17 cellular contexts compared by ENCODE assay signal in genomic region chr4:182825786-182826185, GRCh38.
DNase-seq lines count a peak whose midpoint lies in the region; ATAC-seq and TF ChIP-seq lines count a peak whose summit lies in the region.
"Had no signal": no experiment of that assay in that cellular context is flagged by ENCODE, and none has a peak within 500 bp of the region (broad histone marks: within the 10 kb centered on the region; RNA-seq: fewer than 3 reads in every experiment).

No MANE protein-coding gene starts in this region.

- peak overlapping the region; percentile 6 for H3K9ac ChIP-seq in ES-I3 (ENCODE audit: low read depth, low read length)
- H3K9ac ChIP-seq: SK-N-SH had no signal

- H3K9me3 ChIP-seq in ES-I3 (ENCODE audit: control insufficient read depth, insufficient read depth, low read length): no peaks in the 10 kb centered on the region
- no peaks in the 10 kb centered on the region for H3K9me3 ChIP-seq in CD4-positive, alpha-beta T cell (ENCODE audit: control insufficient read depth, low read length)
- H3K9me3 ChIP-seq in prostate gland: no peaks in the 10 kb centered on the region
- H3K9me3 ChIP-seq: SK-N-SH had no signal

- H3K36me3 ChIP-seq in ES-I3 (ENCODE audit: insufficient read depth, low read length) (no peaks in the 10 kb centered on the region), prostate gland (no peaks in the 10 kb centered on the region)

- no peak overlapping the region for H3K27ac ChIP-seq in CD4-positive, alpha-beta T cell (ENCODE audit: low read depth, low read length)
- H3K27ac ChIP-seq in prostate gland: no peak overlapping the region

- TF ChIP-seq POLR2A in prostate gland (IDR thresholded peaks at IDR 0.05): no peak

- H3K27me3 Mint-ChIP-seq in glutamatergic neuron (ENCODE audit: unreplicated experiment): peaks cover 4% of the 10 kb centered on the region
- H3K27me3 Mint-ChIP-seq in CD4-positive, alpha-beta T cell: peaks cover 22% of the 10 kb centered on the region

- TF ChIP-seq CTCF in glutamatergic neuron (IDR thresholded peaks at IDR 0.05; ENCODE audit: partially characterized antibody, unreplicated experiment) (no peak), prostate gland (IDR thresholded peaks at IDR 0.05) (no peak)
- no peak for TF ChIP-seq CTCF in CD4-positive, alpha-beta T cell (IDR thresholded peaks at IDR 0.05)

- no peak overlapping the region for H3K4me3 Mint-ChIP-seq in glutamatergic neuron (ENCODE audit: unreplicated experiment)
- H3K4me3 Mint-ChIP-seq in CD4-positive, alpha-beta T cell: no peak overlapping the region
- H3K4me3 Mint-ChIP-seq: CD8-positive, alpha-beta T cell had no signal

- no peak for ATAC-seq in CD4-positive, alpha-beta T cell (ENCODE audit: poor library complexity)
- ATAC-seq in GM18519 (IDR thresholded peaks at IDR 0.05; ENCODE audit: low FRiP score, unreplicated experiment): no peak
- ATAC-seq: CD8-positive, alpha-beta T cell; Panc1 had no signal

- 81% methylated on average over 12 of the region's 12 CpGs for WGBS in prostate gland

- H3K4me1 ChIP-seq in ES-I3 (ENCODE audit: insufficient read depth, low read length) (peaks cover 15% of the 10 kb centered on the region; the same call in 1 of the 2 replicates), prostate gland (replicated peaks) (no peaks in the 10 kb centered on the region)

- CTCF ChIA-PET in CD4-positive, alpha-beta T cell (lab: Charles Lee): no interaction called here

- H3K27ac Mint-ChIP-seq in glutamatergic neuron (ENCODE audit: unreplicated experiment): peak overlapping the region; percentile 52
- H3K27ac Mint-ChIP-seq in CD4-positive, alpha-beta T cell: no peak overlapping the region
- H3K27ac Mint-ChIP-seq: CD8-positive, alpha-beta T cell had no signal

- in situ Hi-C loops in KBM-7 (cut with MboI; ENCODE audit: low pct_unique_long_range_greater_than_20kb, low sequenced_read_pairs): no loop called here

- DNase-seq in KBM-7 (peak; percentile 61), glutamatergic neuron (peak; percentile 59), posterior vena cava (ENCODE audit: low spot score) (peak; percentile 67), NCI-H2081 (lab: John Stamatoyannopoulos, UW) (no peak), prostate gland (ENCODE audit: low spot score) (no peak)
- DNase-seq in CD4-positive, alpha-beta T cell: no peak
- DNase-seq: AML-193, DND-41, NCI-H1694, NCI-H446 treated with DMSO at 0.1 percent for 48 hours, NCI-H774, Right ventricle myocardium superior, SK-N-SH had no signal

- H3K36me3 Mint-ChIP-seq in glutamatergic neuron (ENCODE audit: unreplicated experiment): peaks cover 4% of the 10 kb centered on the region
- no peaks in the 10 kb centered on the region for H3K36me3 Mint-ChIP-seq in CD4-positive, alpha-beta T cell (ENCODE audit: low read depth)
- H3K36me3 Mint-ChIP-seq: CD8-positive, alpha-beta T cell had no signal

- intact Hi-C loops in posterior vena cava (cut with DNase I): no loop called here
- intact Hi-C loops in CD4-positive, alpha-beta T cell (cut with DNase I, micrococcal nuclease): no loop called here
- intact Hi-C loops in prostate gland (cut with DNase I): no loop called here

- POLR2A ChIA-PET in CD4-positive, alpha-beta T cell (lab: Charles Lee): no interaction called here

- H3K27me3 ChIP-seq in CD4-positive, alpha-beta T cell (ENCODE audit: control insufficient read depth, insufficient read depth, low read length): peaks cover 6% of the 10 kb centered on the region
- no peaks in the 10 kb centered on the region for H3K27me3 ChIP-seq in prostate gland (replicated peaks; ENCODE audit: insufficient read depth)

- peaks cover 28% of the 10 kb centered on the region for H3K4me1 Mint-ChIP-seq in glutamatergic neuron (ENCODE audit: low read depth, unreplicated experiment)
- no peaks in the 10 kb centered on the region for H3K4me1 Mint-ChIP-seq in CD4-positive, alpha-beta T cell (ENCODE audit: low read depth)

- peaks cover 5% of the 10 kb centered on the region for H3K9me3 Mint-ChIP-seq in glutamatergic neuron (ENCODE audit: unreplicated experiment)
- no peaks in the 10 kb centered on the region for H3K9me3 Mint-ChIP-seq in CD4-positive, alpha-beta T cell
- H3K9me3 Mint-ChIP-seq: CD8-positive, alpha-beta T cell had no signal

- no peak overlapping the region for H3K4me3 ChIP-seq in prostate gland

Comparison
In these comparisons a context has a peak if more than half of its experiments do, and no peak if none do; other contexts are left out.
1. DNase-seq: peak in KBM-7 (single experiment), glutamatergic neuron (single experiment) and posterior vena cava (single experiment); none in CD4-positive, alpha-beta T cell (0 of 10), NCI-H2081 (0 of 2) and prostate gland (single experiment).